Comparison of ENCODE assay signal across 18 cellular contexts in the genomic region with DNA sequence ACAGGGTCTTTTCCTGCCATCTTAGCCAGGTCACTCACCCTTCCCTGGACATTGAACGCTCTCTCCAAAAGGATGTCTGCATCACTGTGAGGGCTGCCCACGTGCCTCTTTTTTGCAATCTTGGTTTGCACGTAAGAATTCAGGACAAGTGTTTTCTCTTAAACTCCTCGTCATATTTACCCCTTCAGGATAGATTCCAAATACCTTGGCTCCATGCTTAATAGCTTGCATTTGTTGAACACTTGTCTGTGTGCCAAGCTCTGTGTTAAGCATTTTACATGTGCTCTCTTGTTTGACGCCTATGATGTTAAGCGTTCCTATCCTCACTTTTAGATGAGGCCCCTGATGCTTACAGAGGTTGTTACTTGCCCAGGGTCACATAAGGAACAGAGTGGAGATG. TPM values are rescaled to one million over a fixed set of nuclear protein-coding genes. Genes with fewer than 3 reads are reported as not detected.
DNase-seq lines count a peak whose midpoint lies in the region; ATAC-seq and TF ChIP-seq lines count a peak whose summit lies in the region.
"Had no signal": no experiment of that assay in that cellular context is flagged by ENCODE, and none has a peak within 500 bp of the region (broad histone marks: within the 10 kb centered on the region; RNA-seq: fewer than 3 reads in every experiment).

No MANE protein-coding gene starts in this region.

- POLR2A ChIA-PET in T-cell (lab: Charles Lee): interaction anchor here (0.8 to 1.0 kb wide), 2 partner anchors 9 to 12 kb away, joined by 4 read pairs; no protein-coding TSS in a partner anchor

- H2AFZ ChIP-seq in mammary epithelial cell (ENCODE audit: low read depth, low read length): no peak overlapping the region

- H3K9me3 ChIP-seq in breast epithelium: no peaks in the 10 kb centered on the region
- no peaks in the 10 kb centered on the region for H3K9me3 ChIP-seq in mammary epithelial cell (replicated peaks; ENCODE audit: insufficient read depth, low read length)
- no peaks in the 10 kb centered on the region for H3K9me3 ChIP-seq in left lung
- H3K9me3 ChIP-seq: tibial nerve had no signal

- no peak for ATAC-seq in T-cell (replicated peaks in 1 of 4)
- peak; percentile 38 for ATAC-seq in left lung
- ATAC-seq in stimulated activated memory B cell treated with anti-CD40 and anti-IgM and Interleukin-4, amounts not matched to agents 10 μg/mL and 1 μg/mL and 100 μg/mL, for 72 hours: no peak
- no peak for ATAC-seq in HG02981 (IDR thresholded peaks at IDR 0.05; ENCODE audit: unreplicated experiment)

- H3K9me3 Mint-ChIP-seq in T-cell: no peaks in the 10 kb centered on the region
- no peaks in the 10 kb centered on the region for H3K9me3 Mint-ChIP-seq in stimulated activated memory B cell treated with anti-CD40 and anti-IgM and Interleukin-4, amounts not matched to agents 10 μg/mL and 1 μg/mL and 100 μg/mL, for 72 hours

- dilution Hi-C loops in mammary epithelial cell (cut with HindIII; ENCODE audit: low sequenced_read_pairs): no loop called here

- H3K79me2 ChIP-seq in mammary epithelial cell (ENCODE audit: insufficient read depth, low read length): no peaks in the 10 kb centered on the region

- no peaks in the 10 kb centered on the region for H3K36me3 ChIP-seq in breast epithelium
- H3K36me3 ChIP-seq in mammary epithelial cell (ENCODE audit: insufficient read depth, low read length): no peaks in the 10 kb centered on the region
- no peaks in the 10 kb centered on the region for H3K36me3 ChIP-seq in left lung
- H3K36me3 ChIP-seq: tibial nerve had no signal

- no peaks in the 10 kb centered on the region for H4K20me1 ChIP-seq in mammary epithelial cell (ENCODE audit: insufficient read depth, low read length)

- no peak overlapping the region for H3K4me2 ChIP-seq in mammary epithelial cell (ENCODE audit: insufficient read depth, low read depth, low read length)

- no peaks in the 10 kb centered on the region for H3K27me3 Mint-ChIP-seq in T-cell
- no peaks in the 10 kb centered on the region for H3K27me3 Mint-ChIP-seq in stimulated activated memory B cell treated with anti-CD40 and anti-IgM and Interleukin-4, amounts not matched to agents 10 μg/mL and 1 μg/mL and 100 μg/mL, for 72 hours

- TF ChIP-seq CTCF in breast epithelium (IDR thresholded peaks at IDR 0.05) (no peak), mammary epithelial cell (conservative IDR thresholded peaks at IDR 0.05 in 1 of 2, IDR thresholded peaks at IDR 0.05 in 1 of 2; ENCODE audit: extremely low read depth in 1 of 2, insufficient read depth in 1 of 2, low read depth in 1 of 2, low read length in 2 of 2) (no peak), left lung (IDR thresholded peaks at IDR 0.05) (no peak), dorsolateral prefrontal cortex (IDR thresholded peaks at IDR 0.05 in 54 of 56, conservative IDR thresholded peaks at IDR 0.05 in 2 of 56; ENCODE audit: low read depth in 1 of 56, partially characterized antibody in 56 of 56) (no peak)

- 67% methylated on average over 6 of the region's 6 CpGs for WGBS in mammary epithelial cell (ENCODE audit: low coverage, missing lambda C conversion rate)

- peaks cover 97 to 98% (median 98%) of the 10 kb centered on the region in 3 donors for H3K4me1 Mint-ChIP-seq in T-cell
- peaks cover 88% of the 10 kb centered on the region for H3K4me1 Mint-ChIP-seq in stimulated activated memory B cell treated with anti-CD40 and anti-IgM and Interleukin-4, amounts not matched to agents 10 μg/mL and 1 μg/mL and 100 μg/mL, for 72 hours

- peak overlapping the region in 1 of 3 donors; percentile 24 for H3K4me3 Mint-ChIP-seq in T-cell
- no peak overlapping the region for H3K4me3 Mint-ChIP-seq in stimulated activated memory B cell treated with anti-CD40 and anti-IgM and Interleukin-4, amounts not matched to agents 10 μg/mL and 1 μg/mL and 100 μg/mL, for 72 hours

- CTCF ChIA-PET in mammary epithelial cell (lab: Charles Lee; ENCODE audit: low non-redundant PET): no interaction called here
- CTCF ChIA-PET in T-cell (lab: Charles Lee): no interaction called here

- in situ Hi-C loops in mammary epithelial cell (cut with MboI; ENCODE audit: low sequenced_read_pairs in 2 of 2): loop anchor here in 1 of 2 donors (5.0 kb wide), 1 partner anchor 43 kb away; no protein-coding TSS in a partner anchor

- H3K27ac ChIP-seq in breast epithelium (peak overlapping the region; percentile 7 to 58), mammary epithelial cell (ENCODE audit: insufficient read depth, low read depth, low read length) (no peak overlapping the region), left lung (no peak overlapping the region), dorsolateral prefrontal cortex (peak overlapping the region in 8 of 59 donors; percentile 5 to 36 (median 14))
- H3K27ac ChIP-seq: epithelial cell of prostate, tibial nerve had no signal

- H3K27me3 ChIP-seq in breast epithelium (no peaks in the 10 kb centered on the region), mammary epithelial cell (ENCODE audit: insufficient read depth, low read length) (no peaks in the 10 kb centered on the region), left lung (no peaks in the 10 kb centered on the region), dorsolateral prefrontal cortex (no peaks in the 10 kb centered on the region)
- H3K27me3 ChIP-seq: tibial nerve had no signal

- no TSS peak for BruUV-seq in mammary epithelial cell (replicated peaks; lab: Mats Ljungman, UMichigan)

- intact Hi-C loops in breast epithelium (cut with DNase I; ENCODE audit: low total_unique reads) (no loop called here), mammary epithelial cell (cut with micrococcal nuclease) (loop anchor here (5.0 kb wide), 2 partner anchors 103 to 783 kb away; a partner anchor contains a TSS), left lung (cut with DNase I) (no loop called here), dorsolateral prefrontal cortex (cut with DNase I) (no loop called here)

- H3K4me1 ChIP-seq in breast epithelium (peaks cover 0 to 4% of the 10 kb centered on the region in 2 donors), mammary epithelial cell (ENCODE audit: insufficient read depth, low read length) (peaks cover 42% of the 10 kb centered on the region), left lung (peaks cover 12 to 60% of the 10 kb centered on the region in 2 donors)

- DNase-seq in breast epithelium (ENCODE audit: low spot score in 2 of 2) (no peak), mammary epithelial cell (no peak), T-cell (no peak), left lung (no peak), dermis blood vessel endothelial cell (no peak), dorsolateral prefrontal cortex (no peak)
- DNase-seq: activated naive CD4-positive, alpha-beta T cell; cerebellar nuclear complex; DMS153; GOT3; NCI-H1694 treated with DMSO at 0.1 percent for 48 hours; stimulated activated CD4-positive, alpha-beta T cell treated with anti-CD3 and anti-CD28 coated beads, Interleukin-1b, Interleukin-23, amount 100 ng/mL, for 48 hours had no signal

- H3K9ac ChIP-seq in mammary epithelial cell (ENCODE audit: insufficient read depth, low read length): no peak overlapping the region

- peak overlapping the region; percentile 21 to 75 for H3K27ac Mint-ChIP-seq in T-cell
- H3K27ac Mint-ChIP-seq in stimulated activated memory B cell treated with anti-CD40 and anti-IgM and Interleukin-4, amounts not matched to agents 10 μg/mL and 1 μg/mL and 100 μg/mL, for 72 hours: peak overlapping the region; percentile 65

- peaks cover 29% of the 10 kb centered on the region for H3K36me3 Mint-ChIP-seq in T-cell
- peaks cover 45% of the 10 kb centered on the region for H3K36me3 Mint-ChIP-seq in stimulated activated memory B cell treated with anti-CD40 and anti-IgM and Interleukin-4, amounts not matched to agents 10 μg/mL and 1 μg/mL and 100 μg/mL, for 72 hours

- TF ChIP-seq POLR2A in breast epithelium (IDR thresholded peaks at IDR 0.05): no peak

- no peak overlapping the region for H3K4me3 ChIP-seq in breast epithelium
- H3K4me3 ChIP-seq in mammary epithelial cell (replicated peaks in 1 of 3; ENCODE audit: insufficient read depth in 1 of 3, low read depth in 2 of 3, low read length in 3 of 3): no peak overlapping the region
- H3K4me3 ChIP-seq in left lung: no peak overlapping the region
- no peak overlapping the region for H3K4me3 ChIP-seq in dorsolateral prefrontal cortex
- H3K4me3 ChIP-seq: tibial nerve had no signal

RNA-seq across cellular contexts. Expression of a gene that starts 29.8 kb away (rescaled TPM):
- total RNA-seq in breast epithelium (10 to 100 TPM; 11.5 to 29.0 (median 12.0) TPM), mammary epithelial cell (1 to 10 TPM in 1 of 2 donors, under 1 TPM in 1; 0.82 to 4.0 TPM), T-cell (100 to 1,000 TPM; 101 to 126 (median 107) TPM), left lung (10 to 100 TPM; 12.2 to 21.5 TPM), dermis blood vessel endothelial cell (49.2 and 55.7 TPM in 2 replicates), dorsolateral prefrontal cortex (10 to 100 TPM in 19 of 120 experiments, 1 to 10 TPM in 101; 4.1 to 14.4 (median 8.1) TPM)
- 3.1 TPM for polyA plus RNA-seq in mammary epithelial cell
- polyA minus RNA-seq in mammary epithelial cell: not detected
- total RNA-seq: NCI-H460 had no signal
- polyA plus RNA-seq: neural cell had no signal

Comparison
In these comparisons a context has a peak if more than half of its experiments do, and no peak if none do; other contexts are left out.
1. H3K27ac ChIP-seq: peak in breast epithelium (2 of 2); none in mammary epithelial cell (single experiment) and left lung (0 of 2).